Comparison of ENCODE assay signal across 1 cellular context in genomic region chr6:41545174-41545702, GRCh38.
TF ChIP-seq lines count a peak whose summit lies in the region.

No MANE protein-coding gene starts in this region.

TF ChIP-seq in SK-N-SH, 30 proteins besides CTCF, POLR2A, EP300 and RAD21 (continued from another document):
- TF ChIP-seq ZBTB33 (IDR thresholded peaks at IDR 0.05; ENCODE audit: borderline replicate concordance, low read depth) (no peak), RFX5 (IDR thresholded peaks at IDR 0.05; ENCODE audit: low read length) (no peak), FOXJ3 (CRISPR knock-in tag; IDR thresholded peaks at IDR 0.05) (no peak), RXRA (IDR thresholded peaks at IDR 0.05; ENCODE audit: borderline replicate concordance, low read depth) (no peak), NFIC (IDR thresholded peaks at IDR 0.05; ENCODE audit: borderline replicate concordance) (no peak), USF1 (IDR thresholded peaks at IDR 0.05; ENCODE audit: borderline replicate concordance, low read depth) (no peak), MEF2A (IDR thresholded peaks at IDR 0.05; ENCODE audit: borderline replicate concordance, low read depth) (no peak), TCF12 (IDR thresholded peaks at IDR 0.05) (no peak), POLR2AphosphoS5 (IDR thresholded peaks at IDR 0.05; ENCODE audit: low read depth, low read length) (no peak), USF2 (IDR thresholded peaks at IDR 0.05; ENCODE audit: borderline replicate concordance, low read depth, low read length) (no peak), ELF1 (IDR thresholded peaks at IDR 0.05) (no peak), RCOR1 (IDR thresholded peaks at IDR 0.05; ENCODE audit: low read length) (no peak), GATA2 (CRISPR knock-in tag; IDR thresholded peaks at IDR 0.05) (no peak), FOXM1 (IDR thresholded peaks at IDR 0.05; ENCODE audit: low read depth) (no peak), IRF3 (IDR thresholded peaks at IDR 0.05; ENCODE audit: low read depth, low read length) (no peak)
